ENCODE assay signal across 7 cellular contexts in genomic region chr1:186155594-186155993, GRCh38.
DNase-seq lines count a peak whose midpoint lies in the region; ATAC-seq and TF ChIP-seq lines count a peak whose summit lies in the region.

No MANE protein-coding gene starts in this region.

- CTCF ChIA-PET in GM10248 (lab: Yijun Ruan, JAX), result interaction anchor here (1.2 to 1.7 kb wide), 5 partner anchors 16 to 50 kb away, joined by 3 to 4 read pairs (median 3); no protein-coding TSS in a partner anchor
- CTCF ChIA-PET in T-cell (lab: Charles Lee), result no interaction called here

- WGBS in GM23248 (ENCODE audit: low coverage in 1 of 2, low lambda C conversion rate in 2 of 2, missing lambda C conversion rate in 2 of 2), 2 experiments, result 0 to 3% methylated on average over 1 of the region's 1 CpG
- 73 to 86% methylated on average over 1 of the region's 1 CpG for WGBS in lung, 2 donors

- no peaks in the 10 kb centered on the region for H3K27me3 ChIP-seq in GM23248 (replicated peaks; ENCODE audit: insufficient read depth)
- no peaks in the 10 kb centered on the region for H3K27me3 ChIP-seq in lung (ENCODE audit: control insufficient read depth, insufficient read depth)

- H3K27ac ChIP-seq in GM23248 (no peak overlapping the region), lung (ENCODE audit: low read depth in 1 of 2, low read length in 1 of 2) (no peak overlapping the region)

- H3K4me1 Mint-ChIP-seq in T-cell, result no peaks in the 10 kb centered on the region

- H3K4me3 ChIP-seq in GM23248 (no peak overlapping the region), astrocyte of the cerebellum (ENCODE audit: low read depth, low read length) (no peak overlapping the region), lung (no peak overlapping the region)

- no peak overlapping the region for H3K9ac ChIP-seq in GM23248

- H3K27ac Mint-ChIP-seq in T-cell, result no peak overlapping the region

- DNase-seq in GM10248 (ENCODE audit: extremely low spot score), result peak; percentile 19
- DNase-seq in GM23248, result peak; percentile 83
- DNase-seq in NCI-H1105 treated with DMSO at 0.1 percent for 48 hours (lab: John Stamatoyannopoulos, UW), result peak; percentile 58
- DNase-seq in astrocyte of the cerebellum (ENCODE audit: low read depth), result peak; percentile 41
- no peak for DNase-seq in lung (ENCODE audit: low spot score)
- no peak for DNase-seq in NCI-H146 treated with DMSO at 0.1 percent for 48 hours (lab: John Stamatoyannopoulos, UW; ENCODE audit: unreplicated experiment)
- DNase-seq in T-cell, result no peak

- H3K36me3 ChIP-seq in GM23248 (ENCODE audit: low read depth) (no peaks in the 10 kb centered on the region), lung (ENCODE audit: control insufficient read depth in 2 of 2, insufficient read depth in 2 of 2, low read length in 2 of 2) (peaks cover 0 to 2% of the 10 kb centered on the region in 2 donors)

- no peaks in the 10 kb centered on the region for H4K20me1 ChIP-seq in GM23248 (ENCODE audit: insufficient read depth)

- peaks cover 35% of the 10 kb centered on the region for H3K4me1 ChIP-seq in GM23248 (ENCODE audit: insufficient read depth)
- H3K4me1 ChIP-seq in lung (ENCODE audit: control insufficient read depth in 2 of 2, insufficient read depth in 2 of 2, low read length in 2 of 2), result no peaks in the 10 kb centered on the region

- H2AFZ ChIP-seq in GM23248, result 0 out of 2 replicates have a peak overlapping the region, but pooled peaks have one; percentile 16

- ATAC-seq in lung (ENCODE audit: insufficient read depth, low FRiP score) (peak; percentile 41), T-cell (replicated peaks in 1 of 4) (no peak)

- H3F3A ChIP-seq in GM23248 (ENCODE audit: insufficient read depth), result peaks cover 10% of the 10 kb centered on the region; the same call in 1 of the 2 replicates

- no peaks in the 10 kb centered on the region for H3K9me3 Mint-ChIP-seq in T-cell

- H3K27me3 Mint-ChIP-seq in T-cell, result peaks cover 0 to 12% of the 10 kb centered on the region in 2 donors

- H3K79me2 ChIP-seq in GM23248 (ENCODE audit: insufficient read depth), result no peaks in the 10 kb centered on the region

- no peaks in the 10 kb centered on the region for H3K36me3 Mint-ChIP-seq in T-cell

- in situ Hi-C loops in GM23248 (cut with MboI), result no loop called here
- in situ Hi-C loops in astrocyte of the cerebellum (cut with HindIII; ENCODE audit: low sequenced_read_pairs), result no loop called here

- no peaks in the 10 kb centered on the region for H3K9me2 ChIP-seq in GM23248 (ENCODE audit: insufficient read depth)

- H3K9me3 ChIP-seq in GM23248 (ENCODE audit: low read depth), result no peaks in the 10 kb centered on the region
- H3K9me3 ChIP-seq in lung (ENCODE audit: control insufficient read depth in 2 of 2, insufficient read depth in 1 of 2, low read length in 1 of 2), result no peaks in the 10 kb centered on the region

- TF ChIP-seq CTCF in GM10248 (IDR thresholded peaks at IDR 0.05; ENCODE audit: control extremely low read depth, extremely low read depth, low read depth, missing control alignments), result peak; percentile 48
- TF ChIP-seq CTCF in astrocyte of the cerebellum (IDR thresholded peaks at IDR 0.05; ENCODE audit: low read depth, low read length, missing control alignments), result peak; percentile 63
- TF ChIP-seq CTCF in lung (IDR thresholded peaks at IDR 0.05; ENCODE audit: control extremely low read depth, extremely low read depth), result peak; percentile 5

- H3K4me2 ChIP-seq in GM23248 (ENCODE audit: unreplicated experiment), result peak overlapping the region; percentile 29

- no peak overlapping the region for H3K4me3 Mint-ChIP-seq in T-cell

- POLR2A ChIA-PET in GM10248 (lab: Yijun Ruan, JAX) (no interaction called here), T-cell (lab: Charles Lee) (no interaction called here)

Comparison
In these comparisons a context has a peak if more than half of its experiments do, and no peak if none do; other contexts are left out.
1. DNase-seq: peak in GM10248 (single experiment), GM23248 (single experiment), NCI-H1105 treated with DMSO at 0.1 percent for 48 hours (single experiment) and astrocyte of the cerebellum (single experiment); none in lung (single experiment), NCI-H146 treated with DMSO at 0.1 percent for 48 hours (single experiment) and T-cell (0 of 34).
2. CTCF ChIP-seq: peak in every context shown above with its lines; median percentile 63 in astrocyte of the cerebellum; 48 in GM10248; 5 in lung.